12 cellular contexts compared by ENCODE assay signal in genomic region chr16:81694494-81695285, GRCh38.
DNase-seq lines count a peak whose midpoint lies in the region; ATAC-seq and TF ChIP-seq lines count a peak whose summit lies in the region.
"Had no signal": no experiment of that assay in that cellular context is flagged by ENCODE, and none has a peak within 500 bp of the region (broad histone marks: within the 10 kb centered on the region; RNA-seq: fewer than 3 reads in every experiment).

No MANE protein-coding gene starts in this region.

- H3K27ac ChIP-seq in naive thymus-derived CD4-positive, alpha-beta T cell (ENCODE audit: low read depth, low read length) = no peak overlapping the region
- peak overlapping the region; percentile 32 to 80 (median 69) for H3K27ac ChIP-seq in thyroid gland

- TF ChIP-seq POLR2A in thyroid gland (IDR thresholded peaks at IDR 0.05) = no peak

- CTCF ChIA-PET in activated naive CD4-positive, alpha-beta T cell treated with anti-CD3 and anti-CD28 coated beads for 36 hours (lab: Charles Lee) = interaction anchor here (0.6 to 4.4 kb wide), 3 partner anchors 29 to 73 kb away, joined by 3 to 37 read pairs (median 3); no protein-coding TSS in a partner anchor
- CTCF ChIA-PET in activated naive CD4-positive, alpha-beta T cell treated with anti-CD3 and anti-CD28 coated beads, Interleukin-2, amount 10 ng/mL, durations not matched to agents 7 days and 5 days (lab: Charles Lee) = interaction anchor here (1.2 to 7.2 kb wide), 3 partner anchors 72 to 329 kb away, joined by 3 to 110 read pairs (median 8); no protein-coding TSS in a partner anchor
- CTCF ChIA-PET in naive thymus-derived CD4-positive, alpha-beta T cell (lab: Charles Lee) = no interaction called here

- WGBS in thyroid gland, 2 donors = 65 to 67% methylated on average over 12 to 14 of the region's 14 CpGs

- H3K36me3 Mint-ChIP-seq in activated naive CD4-positive, alpha-beta T cell treated with anti-CD3 and anti-CD28 coated beads for 36 hours (ENCODE audit: low read depth) = peaks cover 3% of the 10 kb centered on the region
- peaks cover 16% of the 10 kb centered on the region for H3K36me3 Mint-ChIP-seq in activated naive CD4-positive, alpha-beta T cell treated with anti-CD3 and anti-CD28 coated beads, Interleukin-2, amount 10 ng/mL, durations not matched to agents 7 days and 5 days
- H3K36me3 Mint-ChIP-seq in naive thymus-derived CD4-positive, alpha-beta T cell = peaks cover 5 to 38% (median 7%) of the 10 kb centered on the region in 5 donors

- no peak for ATAC-seq in naive thymus-derived CD4-positive, alpha-beta T cell

- H3K4me1 Mint-ChIP-seq in activated naive CD4-positive, alpha-beta T cell treated with anti-CD3 and anti-CD28 coated beads for 36 hours (ENCODE audit: low read depth) = no peaks in the 10 kb centered on the region
- H3K4me1 Mint-ChIP-seq in activated naive CD4-positive, alpha-beta T cell treated with anti-CD3 and anti-CD28 coated beads, Interleukin-2, amount 10 ng/mL, durations not matched to agents 7 days and 5 days = no peaks in the 10 kb centered on the region
- H3K4me1 Mint-ChIP-seq in naive thymus-derived CD4-positive, alpha-beta T cell = peaks cover 0 to 14% (median 0%) of the 10 kb centered on the region in 7 donors

- peaks cover 5 to 76% (median 7%) of the 10 kb centered on the region in 3 experiments for H3K36me3 ChIP-seq in naive thymus-derived CD4-positive, alpha-beta T cell (ENCODE audit: control insufficient read depth in 2 of 3, insufficient read depth in 3 of 3, low read length in 3 of 3)
- H3K36me3 ChIP-seq in thyroid gland = peaks cover 5 to 9% of the 10 kb centered on the region in 2 donors

- no peak for TF ChIP-seq CTCF in thyroid gland (IDR thresholded peaks at IDR 0.05)

- H3K27me3 ChIP-seq in naive thymus-derived CD4-positive, alpha-beta T cell (ENCODE audit: control insufficient read depth in 2 of 2, insufficient read depth in 2 of 2, low read length in 2 of 2) = no peaks in the 10 kb centered on the region
- H3K27me3 ChIP-seq in thyroid gland = no peaks in the 10 kb centered on the region
- H3K27me3 ChIP-seq: Peyer's patch had no signal

- H3K27me3 Mint-ChIP-seq in activated naive CD4-positive, alpha-beta T cell treated with anti-CD3 and anti-CD28 coated beads for 36 hours (ENCODE audit: low read depth) = no peaks in the 10 kb centered on the region
- H3K27me3 Mint-ChIP-seq in activated naive CD4-positive, alpha-beta T cell treated with anti-CD3 and anti-CD28 coated beads, Interleukin-2, amount 10 ng/mL, durations not matched to agents 7 days and 5 days = no peaks in the 10 kb centered on the region
- no peaks in the 10 kb centered on the region for H3K27me3 Mint-ChIP-seq in naive thymus-derived CD4-positive, alpha-beta T cell
- H3K27me3 Mint-ChIP-seq: progenitor cell of endocrine pancreas had no signal

- H3K27ac Mint-ChIP-seq in activated naive CD4-positive, alpha-beta T cell treated with anti-CD3 and anti-CD28 coated beads for 36 hours = peak overlapping the region; percentile 32
- H3K27ac Mint-ChIP-seq in activated naive CD4-positive, alpha-beta T cell treated with anti-CD3 and anti-CD28 coated beads, Interleukin-2, amount 10 ng/mL, durations not matched to agents 7 days and 5 days = no peak overlapping the region
- H3K27ac Mint-ChIP-seq in naive thymus-derived CD4-positive, alpha-beta T cell = peak overlapping the region in 5 of 9 donors; percentile 48 to 87 (median 60)

- H3K9me3 Mint-ChIP-seq in activated naive CD4-positive, alpha-beta T cell treated with anti-CD3 and anti-CD28 coated beads for 36 hours = no peaks in the 10 kb centered on the region
- no peaks in the 10 kb centered on the region for H3K9me3 Mint-ChIP-seq in activated naive CD4-positive, alpha-beta T cell treated with anti-CD3 and anti-CD28 coated beads, Interleukin-2, amount 10 ng/mL, durations not matched to agents 7 days and 5 days
- H3K9me3 Mint-ChIP-seq in naive thymus-derived CD4-positive, alpha-beta T cell = no peaks in the 10 kb centered on the region

- intact Hi-C loops in activated naive CD4-positive, alpha-beta T cell treated with anti-CD3 and anti-CD28 coated beads for 36 hours (cut with micrococcal nuclease) = no loop called here
- intact Hi-C loops in naive thymus-derived CD4-positive, alpha-beta T cell (cut with micrococcal nuclease) = no loop called here
- intact Hi-C loops in thyroid gland (cut with DNase I) = no loop called here

- H3K4me1 ChIP-seq in naive thymus-derived CD4-positive, alpha-beta T cell (ENCODE audit: control insufficient read depth in 2 of 2, insufficient read depth in 2 of 2, low read length in 2 of 2) = no peaks in the 10 kb centered on the region
- H3K4me1 ChIP-seq in thyroid gland = peaks cover 16 to 27% of the 10 kb centered on the region in 2 donors

- no peak overlapping the region for H3K4me3 ChIP-seq in naive thymus-derived CD4-positive, alpha-beta T cell (ENCODE audit: low read length)
- H3K4me3 ChIP-seq in thyroid gland (replicated peaks in 1 of 3) = no peak overlapping the region
- H3K4me3 ChIP-seq: Peyer's patch had no signal

- no peak overlapping the region for H3K4me3 Mint-ChIP-seq in activated naive CD4-positive, alpha-beta T cell treated with anti-CD3 and anti-CD28 coated beads for 36 hours
- H3K4me3 Mint-ChIP-seq in activated naive CD4-positive, alpha-beta T cell treated with anti-CD3 and anti-CD28 coated beads, Interleukin-2, amount 10 ng/mL, durations not matched to agents 7 days and 5 days = no peak overlapping the region
- no peak overlapping the region for H3K4me3 Mint-ChIP-seq in naive thymus-derived CD4-positive, alpha-beta T cell

- POLR2A ChIA-PET in naive thymus-derived CD4-positive, alpha-beta T cell (lab: Charles Lee) = interaction anchor here (1.1 kb wide), 1 partner anchor 9 kb away, joined by 4 read pairs; no protein-coding TSS in a partner anchor

- no peak for DNase-seq in activated naive CD4-positive, alpha-beta T cell treated with anti-CD3 and anti-CD28 coated beads for 36 hours
- no peak for DNase-seq in activated naive CD4-positive, alpha-beta T cell treated with anti-CD3 and anti-CD28 coated beads, Interleukin-2, amount 10 ng/mL, durations not matched to agents 7 days and 5 days
- DNase-seq in dermis blood vessel endothelial cell = peak; percentile 92
- DNase-seq in naive thymus-derived CD4-positive, alpha-beta T cell = no peak
- peak; percentile 74 to 83 for DNase-seq in thyroid gland
- no peak for DNase-seq in G401 (ENCODE audit: low spot score)
- DNase-seq in mesenteric fat pad (ENCODE audit: low spot score) = no peak
- DNase-seq in stimulated activated CD4-positive, alpha-beta T cell treated with anti-CD3 and anti-CD28 coated beads, Interleukin-2, amount 100 ng/mL, for 48 hours = no peak
- DNase-seq: activated naive CD4-positive, alpha-beta T cell treated with anti-CD3 and anti-CD28 coated beads, Interleukin-2, amount 50 U/mL, for 16 hours; NCI-H1694 had no signal

- in situ Hi-C loops in G401 (cut with HindIII; ENCODE audit: low sequenced_read_pairs) = no loop called here

- no peaks in the 10 kb centered on the region for H3K9me3 ChIP-seq in naive thymus-derived CD4-positive, alpha-beta T cell (ENCODE audit: control insufficient read depth in 2 of 3, low read length in 3 of 3)
- H3K9me3 ChIP-seq in thyroid gland = no peaks in the 10 kb centered on the region
- H3K9me3 ChIP-seq: Peyer's patch had no signal

Comparison
In these comparisons a context has a peak if more than half of its experiments do, and no peak if none do; other contexts are left out.
1. DNase-seq: peak in dermis blood vessel endothelial cell (single experiment) and thyroid gland (2 of 2); none in activated naive CD4-positive, alpha-beta T cell treated with anti-CD3 and anti-CD28 coated beads for 36 hours (single experiment), activated naive CD4-positive, alpha-beta T cell treated with anti-CD3 and anti-CD28 coated beads, Interleukin-2, amount 10 ng/mL, durations not matched to agents 7 days and 5 days (single experiment), naive thymus-derived CD4-positive, alpha-beta T cell (0 of 9), G401 (single experiment), mesenteric fat pad (single experiment) and stimulated activated CD4-positive, alpha-beta T cell treated with anti-CD3 and anti-CD28 coated beads, Interleukin-2, amount 100 ng/mL, for 48 hours (0 of 2).